9 cellular contexts compared by ENCODE assay signal in genomic region chr5:171984748-171985419, GRCh38. TPM values are rescaled to one million over a fixed set of nuclear protein-coding genes. Genes with fewer than 3 reads are reported as not detected.
DNase-seq lines count a peak whose midpoint lies in the region; ATAC-seq and TF ChIP-seq lines count a peak whose summit lies in the region.
"Had no signal": no experiment of that assay in that cellular context is flagged by ENCODE, and none has a peak within 500 bp of the region (broad histone marks: within the 10 kb centered on the region; RNA-seq: fewer than 3 reads in every experiment).

No MANE protein-coding gene starts in this region.

- H3K4me3 Mint-ChIP-seq in CD4-positive, CD25-positive, alpha-beta regulatory T cell: peak overlapping the region in 1 of 4 donors; percentile 8
- peak overlapping the region; percentile 7 for H3K4me3 Mint-ChIP-seq in T-helper 17 cell

- H3K27me3 ChIP-seq in CD4-positive, CD25-positive, alpha-beta regulatory T cell (ENCODE audit: control insufficient read depth, insufficient read depth, low read length): no peaks in the 10 kb centered on the region
- no peaks in the 10 kb centered on the region for H3K27me3 ChIP-seq in neuronal stem cell (ENCODE audit: control insufficient read depth in 3 of 3, insufficient read depth in 3 of 3, low read depth in 1 of 3, low read length in 3 of 3)

- WGBS in neuronal stem cell (ENCODE audit: extremely low coverage in 2 of 2, insufficient read length in 2 of 2, insufficient replicate concordance in 1 of 2), 2 donors: 100% methylated on average over 1 of the region's 6 CpGs; no CpG with 5 or more reads in 1 of the 2 donors

- no peak overlapping the region for H3K9ac ChIP-seq in neuronal stem cell (ENCODE audit: low read depth, low read length, poor library complexity)

- H3K9me3 ChIP-seq in CD4-positive, CD25-positive, alpha-beta regulatory T cell (ENCODE audit: control insufficient read depth in 2 of 2, low read length in 2 of 2): peaks cover 14 to 17% of the 10 kb centered on the region in 2 experiments
- H3K9me3 ChIP-seq in T-helper 17 cell (ENCODE audit: control insufficient read depth, low read length, poor library complexity, severe bottlenecking): peaks cover 4% of the 10 kb centered on the region
- peaks cover 0 to 15% of the 10 kb centered on the region in 2 donors for H3K9me3 ChIP-seq in neuronal stem cell (replicated peaks in 1 of 2; ENCODE audit: control insufficient read depth in 2 of 2, insufficient read depth in 1 of 2, low read depth in 1 of 2, low read length in 2 of 2)

- peak in 1 of 2 donors; percentile 48 for ATAC-seq in CD4-positive, CD25-positive, alpha-beta regulatory T cell (ENCODE audit: low read depth in 2 of 2)
- ATAC-seq in GM21717 (IDR thresholded peaks at IDR 0.05; ENCODE audit: unreplicated experiment) (peak; percentile 39), T-helper 17 cell (peak; percentile 83), HG03108 (IDR thresholded peaks at IDR 0.05; ENCODE audit: unreplicated experiment) (no peak), GM21515 (IDR thresholded peaks at IDR 0.05; ENCODE audit: unreplicated experiment) (no peak)
- ATAC-seq: Right ventricle myocardium inferior had no signal

- no peak overlapping the region for H4K8ac ChIP-seq in neuronal stem cell (ENCODE audit: low read depth, low read length)

- no peak overlapping the region for H3K18ac ChIP-seq in neuronal stem cell (ENCODE audit: low read length)

- H3K4me1 Mint-ChIP-seq in CD4-positive, CD25-positive, alpha-beta regulatory T cell: peaks cover 27 to 52% (median 43%) of the 10 kb centered on the region in 4 donors
- peaks cover 29% of the 10 kb centered on the region for H3K4me1 Mint-ChIP-seq in T-helper 17 cell

- peak in 2 of 3 donors; percentile 30 to 81 for DNase-seq in CD4-positive, CD25-positive, alpha-beta regulatory T cell
- DNase-seq in T-helper 17 cell (no peak), fibroblast of pulmonary artery (ENCODE audit: low read depth) (peak; percentile 65), NCI-H2107 (lab: John Stamatoyannopoulos, UW) (no peak), neuronal stem cell (ENCODE audit: low spot score) (no peak)

- peak overlapping the region in 2 of 3 donors; percentile 22 to 32 for H3K27ac Mint-ChIP-seq in CD4-positive, CD25-positive, alpha-beta regulatory T cell
- peak overlapping the region; percentile 6 for H3K27ac Mint-ChIP-seq in T-helper 17 cell

- H2BK12ac ChIP-seq in neuronal stem cell (ENCODE audit: low read length): no peak overlapping the region

- H3K4me3 ChIP-seq in CD4-positive, CD25-positive, alpha-beta regulatory T cell (ENCODE audit: low read depth, low read length): no peak overlapping the region
- H3K4me3 ChIP-seq in fibroblast of pulmonary artery (replicated peaks; ENCODE audit: low read depth, low read length) (no peak overlapping the region), neuronal stem cell (ENCODE audit: low read length in 2 of 2) (no peak overlapping the region)

- H3K36me3 ChIP-seq in CD4-positive, CD25-positive, alpha-beta regulatory T cell (ENCODE audit: control insufficient read depth, insufficient read depth, low read length): peaks cover 15% of the 10 kb centered on the region
- H3K36me3 ChIP-seq in neuronal stem cell (replicated peaks in 1 of 2; ENCODE audit: control insufficient read depth in 2 of 2, insufficient read depth in 2 of 2, low read length in 2 of 2): peaks cover 2 to 28% of the 10 kb centered on the region in 2 donors

- H3K27ac ChIP-seq in CD4-positive, CD25-positive, alpha-beta regulatory T cell (ENCODE audit: insufficient read depth, low read length, poor library complexity, severe bottlenecking): no peak overlapping the region
- H3K27ac ChIP-seq in neuronal stem cell (replicated peaks; ENCODE audit: low read length): no peak overlapping the region

- H2BK5ac ChIP-seq in neuronal stem cell (ENCODE audit: low read length): no peak overlapping the region

- no peak overlapping the region for H3K14ac ChIP-seq in neuronal stem cell (ENCODE audit: low read length)

- no peak overlapping the region for H3K4ac ChIP-seq in neuronal stem cell (ENCODE audit: low read length)

- H2BK120ac ChIP-seq in neuronal stem cell (ENCODE audit: low read depth, low read length): no peak overlapping the region

- no peak for TF ChIP-seq CTCF in fibroblast of pulmonary artery (IDR thresholded peaks at IDR 0.05; ENCODE audit: low read length, missing control alignments)

- H3K4me2 ChIP-seq in neuronal stem cell (ENCODE audit: insufficient read depth, low read length, poor library complexity, severe bottlenecking): no peak overlapping the region

- peaks cover 27% of the 10 kb centered on the region for H3K36me3 Mint-ChIP-seq in CD4-positive, CD25-positive, alpha-beta regulatory T cell
- peaks cover 6% of the 10 kb centered on the region for H3K36me3 Mint-ChIP-seq in T-helper 17 cell (ENCODE audit: low read depth)

- no peaks in the 10 kb centered on the region for H3K79me1 ChIP-seq in neuronal stem cell (ENCODE audit: low read depth, low read length)

- no peak overlapping the region for H2AFZ ChIP-seq in neuronal stem cell (ENCODE audit: low read length)

- no peaks in the 10 kb centered on the region for H3K27me3 Mint-ChIP-seq in CD4-positive, CD25-positive, alpha-beta regulatory T cell
- H3K27me3 Mint-ChIP-seq in T-helper 17 cell: no peaks in the 10 kb centered on the region

- H3K4me1 ChIP-seq in CD4-positive, CD25-positive, alpha-beta regulatory T cell (ENCODE audit: control insufficient read depth, insufficient read depth, low read length, poor library complexity, severe bottlenecking): peaks cover 13% of the 10 kb centered on the region
- no peaks in the 10 kb centered on the region for H3K4me1 ChIP-seq in neuronal stem cell (ENCODE audit: control insufficient read depth in 2 of 2, insufficient read depth in 1 of 2, low read depth in 1 of 2, low read length in 2 of 2)

- peaks cover 0 to 16% (median 2%) of the 10 kb centered on the region in 7 donors for H3K9me3 Mint-ChIP-seq in CD4-positive, CD25-positive, alpha-beta regulatory T cell

- H4K91ac ChIP-seq in neuronal stem cell (ENCODE audit: low read depth, low read length, poor library complexity): no peak overlapping the region

- H2BK15ac ChIP-seq in neuronal stem cell (ENCODE audit: low read length): no peak overlapping the region

- H3K23ac ChIP-seq in neuronal stem cell (ENCODE audit: low read depth, low read length, poor library complexity): no peak overlapping the region

- H2AK5ac ChIP-seq in neuronal stem cell (ENCODE audit: low read depth, low read length): no peak overlapping the region

RNA-seq across cellular contexts. Expression of gene FBXW11, which starts 21.6 kb away (rescaled TPM):
- 40.7 TPM for total RNA-seq in CD4-positive, CD25-positive, alpha-beta regulatory T cell
- 10 to 100 TPM; 20.6 to 26.0 (median 24.9) TPM for polyA plus RNA-seq in CD4-positive, CD25-positive, alpha-beta regulatory T cell
- 10 to 100 TPM; 28.3 to 30.1 TPM for total RNA-seq in T-helper 17 cell
- polyA plus RNA-seq in neuronal stem cell (2013, experiment 1 of 2): 51.4 TPM
- 51.8 TPM for polyA plus RNA-seq in neuronal stem cell (2013, experiment 2 of 2)

Comparison
In these comparisons a context has a peak if more than half of its experiments do, and no peak if none do; other contexts are left out.
1. ATAC-seq: peak in GM21717 (single experiment) and T-helper 17 cell (single experiment); none in HG03108 (single experiment) and GM21515 (single experiment).
2. DNase-seq: peak in CD4-positive, CD25-positive, alpha-beta regulatory T cell (2 of 3) and fibroblast of pulmonary artery (single experiment); none in T-helper 17 cell (0 of 3), NCI-H2107 (single experiment) and neuronal stem cell (single experiment).